9 cellular contexts compared by ENCODE assay signal in the genomic region with DNA sequence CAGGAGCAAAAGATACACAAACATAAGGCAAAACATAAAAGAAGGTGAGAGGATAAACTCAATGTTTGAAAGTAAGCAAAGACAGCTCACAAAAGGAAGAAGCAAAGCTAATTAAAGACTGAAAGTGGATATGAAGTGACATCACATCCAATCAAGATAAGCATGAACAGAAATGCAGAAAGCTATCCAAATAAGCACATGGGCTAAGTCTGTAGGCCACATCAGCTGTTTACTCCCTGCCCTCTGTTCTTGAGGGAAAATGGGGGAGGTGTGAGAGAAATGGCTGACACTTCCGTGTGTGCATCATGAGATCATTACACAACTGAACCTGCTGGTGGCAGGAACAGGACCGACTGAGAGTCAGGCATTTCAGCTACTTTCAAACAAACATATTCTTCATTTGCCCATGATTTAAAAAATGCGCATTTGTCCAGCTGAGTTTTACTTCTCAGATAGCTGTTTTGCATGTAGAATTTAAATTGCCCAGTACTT. TPM values are rescaled to one million over a fixed set of nuclear protein-coding genes. Genes with fewer than 3 reads are reported as not detected.
DNase-seq lines count a peak whose midpoint lies in the region; ATAC-seq and TF ChIP-seq lines count a peak whose summit lies in the region.
"Had no signal": no experiment of that assay in that cellular context is flagged by ENCODE, and none has a peak within 500 bp of the region (broad histone marks: within the 10 kb centered on the region; RNA-seq: fewer than 3 reads in every experiment).

No MANE protein-coding gene starts in this region.

- CTCF ChIA-PET in naive thymus-derived CD4-positive, alpha-beta T cell (lab: Charles Lee): interaction anchor here (0.6 to 2.3 kb wide), 4 partner anchors 65 to 415 kb away, joined by 3 to 6 read pairs (median 4); no protein-coding TSS in a partner anchor

- POLR2A ChIA-PET in naive thymus-derived CD4-positive, alpha-beta T cell (lab: Charles Lee): interaction anchor here (1.3 kb wide), 1 partner anchor 27 kb away, joined by 4 read pairs; a partner anchor contains a TSS

- intact Hi-C loops in naive thymus-derived CD4-positive, alpha-beta T cell (cut with micrococcal nuclease): loop anchor here in 1 of 2 donors (2.0 kb wide), 1 partner anchor 27 kb away; a partner anchor contains a TSS
- intact Hi-C loops in activated T-helper 1 cell treated with anti-CD3 and anti-CD28 coated beads, Interleukin-12 subunit alpha, Interleukin-12 subunit beta, Interleukin-2, Interleukin-4 antibody, amounts not matched to agents 30 ng/mL and 10 ng/mL and 1 ng/mL, durations not matched to agents 14 hours and 24 hours and 36 hours (cut with micrococcal nuclease): no loop called here

- peaks cover 0 to 6% (median 0%) of the 10 kb centered on the region in 5 donors for H3K27me3 Mint-ChIP-seq in naive thymus-derived CD4-positive, alpha-beta T cell
- no peaks in the 10 kb centered on the region for H3K27me3 Mint-ChIP-seq in activated T-helper 1 cell treated with anti-CD3 and anti-CD28 coated beads, Interleukin-12 subunit alpha, Interleukin-12 subunit beta, Interleukin-2, Interleukin-4 antibody, amounts not matched to agents 30 ng/mL and 10 ng/mL and 1 ng/mL, durations not matched to agents 14 hours and 24 hours and 36 hours (ENCODE audit: insufficient read depth)

- no peaks in the 10 kb centered on the region for H3K27me3 ChIP-seq in naive thymus-derived CD4-positive, alpha-beta T cell (ENCODE audit: control insufficient read depth in 2 of 2, insufficient read depth in 2 of 2, low read length in 2 of 2)
- H3K27me3 ChIP-seq: BLaER1 treated with 17β-estradiol and CSF1 and Interleukin-3, amounts not matched to agents 10 nM and 100 nM had no signal

- no peaks in the 10 kb centered on the region for H3K4me1 ChIP-seq in naive thymus-derived CD4-positive, alpha-beta T cell (ENCODE audit: control insufficient read depth in 2 of 2, insufficient read depth in 2 of 2, low read length in 2 of 2)

- H3K27ac Mint-ChIP-seq in naive thymus-derived CD4-positive, alpha-beta T cell: peak overlapping the region in 4 of 9 donors; percentile 13 to 44 (median 24)
- no peak overlapping the region for H3K27ac Mint-ChIP-seq in activated T-helper 1 cell treated with anti-CD3 and anti-CD28 coated beads, Interleukin-12 subunit alpha, Interleukin-12 subunit beta, Interleukin-2, Interleukin-4 antibody, amounts not matched to agents 30 ng/mL and 10 ng/mL and 1 ng/mL, durations not matched to agents 14 hours and 24 hours and 36 hours

- peaks cover 5 to 27% (median 25%) of the 10 kb centered on the region in 7 donors for H3K4me1 Mint-ChIP-seq in naive thymus-derived CD4-positive, alpha-beta T cell
- peaks cover 20% of the 10 kb centered on the region for H3K4me1 Mint-ChIP-seq in activated T-helper 1 cell treated with anti-CD3 and anti-CD28 coated beads, Interleukin-12 subunit alpha, Interleukin-12 subunit beta, Interleukin-2, Interleukin-4 antibody, amounts not matched to agents 30 ng/mL and 10 ng/mL and 1 ng/mL, durations not matched to agents 14 hours and 24 hours and 36 hours (ENCODE audit: low read depth)

- peak; percentile 34 for DNase-seq in NCI-H748 (lab: John Stamatoyannopoulos, UW; ENCODE audit: unreplicated experiment)
- no peak for DNase-seq in NCI-H748 treated with DMSO at 0.1 percent for 48 hours (lab: John Stamatoyannopoulos, UW)
- peak; percentile 21 for DNase-seq in NCI-H226
- DNase-seq in choroid plexus epithelial cell (ENCODE audit: low read depth): peak; percentile 81
- DNase-seq in naive thymus-derived CD4-positive, alpha-beta T cell: peak in 7 of 9 donors; percentile 10 to 44 (median 26)
- no peak for DNase-seq in Kasumi-1 (lab: John Stamatoyannopoulos, UW)
- no peak for DNase-seq in activated T-helper 1 cell treated with anti-CD3 and anti-CD28 coated beads, Interleukin-12 subunit alpha, Interleukin-12 subunit beta, Interleukin-2, Interleukin-4 antibody, amounts not matched to agents 30 ng/mL and 10 ng/mL and 1 ng/mL, durations not matched to agents 14 hours and 24 hours and 36 hours (ENCODE audit: low spot score)

- H3K36me3 ChIP-seq in naive thymus-derived CD4-positive, alpha-beta T cell (ENCODE audit: control insufficient read depth in 2 of 3, insufficient read depth in 3 of 3, low read length in 3 of 3): no peaks in the 10 kb centered on the region
- H3K36me3 ChIP-seq: BLaER1 treated with 17β-estradiol and CSF1 and Interleukin-3, amounts not matched to agents 10 nM and 100 nM had no signal

- H3K4me3 ChIP-seq in choroid plexus epithelial cell (ENCODE audit: low read depth, low read length): no peak overlapping the region
- no peak overlapping the region for H3K4me3 ChIP-seq in naive thymus-derived CD4-positive, alpha-beta T cell (ENCODE audit: low read length)
- H3K4me3 ChIP-seq: BLaER1 treated with 17β-estradiol and CSF1 and Interleukin-3, amounts not matched to agents 10 nM and 100 nM had no signal

- no peaks in the 10 kb centered on the region for H3K9me3 ChIP-seq in naive thymus-derived CD4-positive, alpha-beta T cell (ENCODE audit: control insufficient read depth in 2 of 3, low read length in 3 of 3)

- ATAC-seq in naive thymus-derived CD4-positive, alpha-beta T cell: peak; percentile 78
- no peak for ATAC-seq in GM19035 (IDR thresholded peaks at IDR 0.05; ENCODE audit: unreplicated experiment)

- TF ChIP-seq CTCF in choroid plexus epithelial cell (conservative IDR thresholded peaks at IDR 0.05; ENCODE audit: low read depth, low read length): peak; percentile 13

- H3K36me3 Mint-ChIP-seq in naive thymus-derived CD4-positive, alpha-beta T cell: peaks cover 0 to under 1% (median 0%) of the 10 kb centered on the region in 5 donors
- no peaks in the 10 kb centered on the region for H3K36me3 Mint-ChIP-seq in activated T-helper 1 cell treated with anti-CD3 and anti-CD28 coated beads, Interleukin-12 subunit alpha, Interleukin-12 subunit beta, Interleukin-2, Interleukin-4 antibody, amounts not matched to agents 30 ng/mL and 10 ng/mL and 1 ng/mL, durations not matched to agents 14 hours and 24 hours and 36 hours (ENCODE audit: low read depth)

- no peak overlapping the region for H3K27ac ChIP-seq in naive thymus-derived CD4-positive, alpha-beta T cell (ENCODE audit: low read depth, low read length)
- H3K27ac ChIP-seq: BLaER1 treated with 17β-estradiol and CSF1 and Interleukin-3, amounts not matched to agents 10 nM and 100 nM had no signal

- no peak overlapping the region for H3K4me3 Mint-ChIP-seq in naive thymus-derived CD4-positive, alpha-beta T cell
- H3K4me3 Mint-ChIP-seq in activated T-helper 1 cell treated with anti-CD3 and anti-CD28 coated beads, Interleukin-12 subunit alpha, Interleukin-12 subunit beta, Interleukin-2, Interleukin-4 antibody, amounts not matched to agents 30 ng/mL and 10 ng/mL and 1 ng/mL, durations not matched to agents 14 hours and 24 hours and 36 hours: no peak overlapping the region

- peaks cover 0 to 1% (median 0%) of the 10 kb centered on the region in 11 donors for H3K9me3 Mint-ChIP-seq in naive thymus-derived CD4-positive, alpha-beta T cell
- no peaks in the 10 kb centered on the region for H3K9me3 Mint-ChIP-seq in activated T-helper 1 cell treated with anti-CD3 and anti-CD28 coated beads, Interleukin-12 subunit alpha, Interleukin-12 subunit beta, Interleukin-2, Interleukin-4 antibody, amounts not matched to agents 30 ng/mL and 10 ng/mL and 1 ng/mL, durations not matched to agents 14 hours and 24 hours and 36 hours

RNA-seq across cellular contexts. Expression of a gene that starts 27.3 kb away (rescaled TPM):
- 10 to 100 TPM; 40.4 to 63.4 (median 47.1) TPM for total RNA-seq in naive thymus-derived CD4-positive, alpha-beta T cell
- 10 to 100 TPM; 10.5 to 20.9 TPM for polyA plus RNA-seq in naive thymus-derived CD4-positive, alpha-beta T cell
- total RNA-seq in activated T-helper 1 cell treated with anti-CD3 and anti-CD28 coated beads, Interleukin-12 subunit alpha, Interleukin-12 subunit beta, Interleukin-2, Interleukin-4 antibody, amounts not matched to agents 30 ng/mL and 10 ng/mL and 1 ng/mL, durations not matched to agents 14 hours and 24 hours and 36 hours: 30.1 and 32.5 TPM in 2 replicates

Comparison
In these comparisons a context has a peak if more than half of its experiments do, and no peak if none do; other contexts are left out.
1. DNase-seq: peak in NCI-H748 (single experiment), NCI-H226 (single experiment), choroid plexus epithelial cell (single experiment) and naive thymus-derived CD4-positive, alpha-beta T cell (7 of 9); none in NCI-H748 treated with DMSO at 0.1 percent for 48 hours (single experiment), Kasumi-1 (0 of 2) and activated T-helper 1 cell treated with anti-CD3 and anti-CD28 coated beads, Interleukin-12 subunit alpha, Interleukin-12 subunit beta, Interleukin-2, Interleukin-4 antibody, amounts not matched to agents 30 ng/mL and 10 ng/mL and 1 ng/mL, durations not matched to agents 14 hours and 24 hours and 36 hours (single experiment).